Comparison of ENCODE assay signal across 16 cellular contexts in the genomic region with DNA sequence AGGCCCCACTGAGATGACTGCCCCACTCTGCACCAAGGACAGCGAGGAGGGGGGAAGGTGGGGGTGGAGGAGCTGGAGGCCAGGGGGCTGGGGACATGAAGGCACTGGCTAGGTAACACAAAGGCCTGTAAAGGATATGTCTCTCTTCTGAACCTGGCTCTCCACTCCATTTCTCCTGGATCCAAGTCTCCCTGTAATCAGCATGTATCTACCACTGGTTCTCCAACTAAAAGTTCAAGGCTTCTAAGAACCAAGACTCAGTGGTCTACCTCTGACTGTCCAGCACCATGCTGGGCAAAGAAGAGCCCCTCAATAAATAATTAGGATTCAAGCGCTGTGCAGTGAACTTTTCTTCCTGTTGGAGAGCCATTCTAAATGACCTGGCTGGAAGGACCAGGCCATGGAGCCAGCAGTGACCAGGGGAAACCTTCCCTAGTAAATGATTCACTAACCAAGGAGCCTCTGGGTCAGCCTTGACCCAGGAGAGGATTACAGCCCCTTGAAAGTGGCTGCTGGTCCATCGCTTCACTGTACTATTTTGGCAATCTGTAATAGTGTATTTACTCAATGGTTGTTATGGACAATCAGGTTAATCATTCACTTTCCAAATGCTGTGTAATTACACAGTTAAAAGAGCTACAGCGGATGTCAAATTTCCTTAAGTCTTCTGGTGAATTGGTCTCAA.
DNase-seq lines count a peak whose midpoint lies in the region; ATAC-seq, FAIRE-seq and TF ChIP-seq lines count a peak whose summit lies in the region.
"Had no signal": no experiment of that assay in that cellular context is flagged by ENCODE, and none has a peak within 500 bp of the region (broad histone marks: within the 10 kb centered on the region; RNA-seq: fewer than 3 reads in every experiment).

No MANE protein-coding gene starts in this region.

- no peaks in the 10 kb centered on the region for H3K27me3 ChIP-seq in SU-DHL-6 (ENCODE audit: low read length)
- H3K27me3 ChIP-seq in keratinocyte (ENCODE audit: control insufficient read depth, extremely low read depth, insufficient read depth, low read length), result no peaks in the 10 kb centered on the region
- no peaks in the 10 kb centered on the region for H3K27me3 ChIP-seq in rectal smooth muscle tissue (ENCODE audit: control insufficient read depth, insufficient read depth, low read length)
- H3K27me3 ChIP-seq in trophoblast cell (ENCODE audit: insufficient read depth, low read length), result no peaks in the 10 kb centered on the region
- H3K27me3 ChIP-seq: thyroid gland had no signal

- no peak overlapping the region for H2BK12ac ChIP-seq in trophoblast cell (ENCODE audit: low read length)

- no peak overlapping the region for H2AK5ac ChIP-seq in trophoblast cell (ENCODE audit: low read length)

- no peak overlapping the region for H3K4ac ChIP-seq in trophoblast cell (ENCODE audit: low read depth, low read length)

- H3K27ac ChIP-seq in SU-DHL-6 (ENCODE audit: low read depth, low read length), result peak overlapping the region; percentile 2; the same call in 1 of the 2 replicates
- peak overlapping the region; percentile 86 for H3K27ac ChIP-seq in keratinocyte (ENCODE audit: control insufficient read depth, insufficient read depth, low read length)
- H3K27ac ChIP-seq in rectal smooth muscle tissue (ENCODE audit: low read depth, low read length), result no peak overlapping the region
- no peak overlapping the region for H3K27ac ChIP-seq in trophoblast cell (ENCODE audit: low read depth, low read length)
- H3K27ac ChIP-seq: thyroid gland, WERI-Rb-1 had no signal

- peaks cover 16% of the 10 kb centered on the region for H3K36me3 ChIP-seq in SU-DHL-6 (ENCODE audit: low read length)
- H3K36me3 ChIP-seq in keratinocyte (ENCODE audit: control insufficient read depth in 2 of 2, extremely low read depth in 1 of 2, insufficient read depth in 2 of 2, low read length in 2 of 2), result peaks cover 0 to 1% of the 10 kb centered on the region in 2 experiments
- no peaks in the 10 kb centered on the region for H3K36me3 ChIP-seq in rectal smooth muscle tissue (ENCODE audit: control insufficient read depth, insufficient read depth, low read length)
- H3K36me3 ChIP-seq in trophoblast cell (ENCODE audit: control insufficient read depth in 1 of 2, insufficient read depth in 2 of 2, low read length in 2 of 2), result no peaks in the 10 kb centered on the region
- H3K36me3 ChIP-seq: thyroid gland had no signal

- H4K20me1 ChIP-seq in SU-DHL-6 (ENCODE audit: low read depth, low read length) (no peaks in the 10 kb centered on the region; the same call in 1 of the 2 replicates), keratinocyte (ENCODE audit: control insufficient read depth, extremely low read depth, insufficient read depth, low read length) (no peaks in the 10 kb centered on the region)

- no peak overlapping the region for H3K23ac ChIP-seq in trophoblast cell (ENCODE audit: low read length)

- H3K4me3 ChIP-seq in SU-DHL-6 (ENCODE audit: insufficient read depth, low read length, poor library complexity, severe bottlenecking) (no peak overlapping the region), keratinocyte (ENCODE audit: control insufficient read depth in 2 of 3, extremely low read depth in 1 of 3, insufficient read depth in 2 of 3, low read depth in 1 of 3, low read length in 3 of 3) (no peak overlapping the region), rectal smooth muscle tissue (ENCODE audit: low read length) (peak overlapping the region; percentile 11), trophoblast cell (ENCODE audit: low read depth, low read length) (no peak overlapping the region)
- H3K4me3 ChIP-seq: thyroid gland had no signal

- no CpG with 5 or more reads among the region's 4 CpGs for WGBS in trophoblast cell (ENCODE audit: extremely low coverage, insufficient coverage, insufficient read length)

- TF ChIP-seq CTCF in SU-DHL-6 (IDR thresholded peaks at IDR 0.05; ENCODE audit: insufficient read depth, low read length, poor library complexity, severe bottlenecking) (no peak), keratinocyte (optimal IDR thresholded peaks at IDR 0.05 in 1 of 3, IDR thresholded peaks at IDR 0.05 in 1 of 3, conservative IDR thresholded peaks at IDR 0.05 in 1 of 3; ENCODE audit: extremely low read depth in 1 of 3, insufficient read depth in 2 of 3, low read length in 3 of 3) (peak in 1 of 3 experiments; percentile 16)

- no peaks in the 10 kb centered on the region for H3K9me3 ChIP-seq in SU-DHL-6 (ENCODE audit: insufficient read depth, low read length)
- H3K9me3 ChIP-seq in keratinocyte (ENCODE audit: control insufficient read depth, low read depth, low read length), result no peaks in the 10 kb centered on the region
- H3K9me3 ChIP-seq in trophoblast cell (ENCODE audit: insufficient read depth, low read depth, low read length), result no peaks in the 10 kb centered on the region
- H3K9me3 ChIP-seq: thyroid gland had no signal

- H3K79me2 ChIP-seq in SU-DHL-6 (ENCODE audit: insufficient read depth, low read length) (peaks cover 94% of the 10 kb centered on the region), keratinocyte (ENCODE audit: control insufficient read depth, insufficient read depth, low read length) (no peaks in the 10 kb centered on the region), trophoblast cell (ENCODE audit: control insufficient read depth, insufficient read depth, low read length, poor library complexity) (peaks cover 2% of the 10 kb centered on the region)

- peaks cover 15% of the 10 kb centered on the region for H3F3A ChIP-seq in SU-DHL-6 (ENCODE audit: insufficient read depth)

- H3K18ac ChIP-seq in trophoblast cell (ENCODE audit: low read length), result no peak overlapping the region

- H3K9ac ChIP-seq in SU-DHL-6 (ENCODE audit: low read length), result no peak overlapping the region
- H3K9ac ChIP-seq in keratinocyte (ENCODE audit: control insufficient read depth, extremely low read depth, insufficient read depth, low read length), result no peak overlapping the region
- H3K9ac ChIP-seq in rectal smooth muscle tissue (ENCODE audit: low read length), result no peak overlapping the region
- H3K9ac ChIP-seq in trophoblast cell (ENCODE audit: low read length), result no peak overlapping the region

- no peak overlapping the region for H4K12ac ChIP-seq in trophoblast cell (ENCODE audit: low read depth, low read length)

- DNase-seq in DMS53 treated with DMSO at 0.1 percent for 48 hours (lab: John Stamatoyannopoulos, UW; ENCODE audit: unreplicated experiment), result peak; percentile 89
- DNase-seq in keratinocyte (ENCODE audit: low read depth, low spot score), result no peak
- DNase-seq in ACHN, result no peak
- no peak for DNase-seq in trophoblast cell
- no peak for DNase-seq in GM12891 (ENCODE audit: insufficient read length, low spot score)
- DNase-seq: activated naive CD4-positive, alpha-beta T cell treated with anti-CD3 and anti-CD28 coated beads, Interleukin-2, amount 10 ng/mL, durations not matched to agents 7 days and 5 days; glutamatergic neuron; HFFc6; left cardiac atrium; MM.1S; NCI-H2171; thyroid gland; WERI-Rb-1 had no signal

- no peaks in the 10 kb centered on the region for H3K9me1 ChIP-seq in keratinocyte (ENCODE audit: control insufficient read depth, extremely low read depth, insufficient read depth, low read length)

- H4K8ac ChIP-seq in trophoblast cell (ENCODE audit: low read depth, low read length), result no peak overlapping the region

- in situ Hi-C loops in ACHN (cut with HindIII; ENCODE audit: low pct_ligation_motif_present, low pct_unique_long_range_greater_than_20kb, low sequenced_read_pairs), result no loop called here

- H2BK5ac ChIP-seq in trophoblast cell (ENCODE audit: low read depth, low read length, poor library complexity), result no peak overlapping the region

- no peak overlapping the region for H3K14ac ChIP-seq in trophoblast cell (ENCODE audit: low read length)

- no peak overlapping the region for H2AFZ ChIP-seq in SU-DHL-6 (ENCODE audit: low read depth, low read length, severe bottlenecking)
- H2AFZ ChIP-seq in keratinocyte (ENCODE audit: control insufficient read depth, low read length), result no peak overlapping the region
- no peak overlapping the region for H2AFZ ChIP-seq in trophoblast cell (ENCODE audit: insufficient read depth, low read length, poor library complexity)

- H3K4me2 ChIP-seq in SU-DHL-6 (ENCODE audit: low read depth, low read length, poor library complexity, severe bottlenecking) (no peak overlapping the region), keratinocyte (ENCODE audit: control insufficient read depth, extremely low read depth, insufficient read depth, low read depth, low read length) (peak overlapping the region; percentile 82), trophoblast cell (ENCODE audit: low read length) (no peak overlapping the region)

- H4K91ac ChIP-seq in trophoblast cell (ENCODE audit: low read depth, low read length), result no peak overlapping the region

- H3K4me1 ChIP-seq in keratinocyte (ENCODE audit: control insufficient read depth, extremely low read depth, insufficient read depth, low read length) (peaks cover 50% of the 10 kb centered on the region), rectal smooth muscle tissue (ENCODE audit: control insufficient read depth, insufficient read depth, low read length) (peaks cover 10% of the 10 kb centered on the region), trophoblast cell (ENCODE audit: control insufficient read depth in 1 of 2, insufficient read depth in 2 of 2, low read length in 2 of 2) (peaks cover 25 to 36% of the 10 kb centered on the region in 2 experiments)
- H3K4me1 ChIP-seq: thyroid gland had no signal

- dilution Hi-C loops in keratinocyte (cut with MboI; ENCODE audit: extremely low pct_ligation_motif_present, low sequenced_read_pairs), result no loop called here

- H3K79me1 ChIP-seq in trophoblast cell (ENCODE audit: low read length), result peaks cover 16% of the 10 kb centered on the region

- no peak for FAIRE-seq in keratinocyte (lab: Jason Lieb, UNC)
- FAIRE-seq in GM12891 (lab: Jason Lieb, UNC), result no peak

- ATAC-seq in HG03460 (IDR thresholded peaks at IDR 0.05; ENCODE audit: unreplicated experiment), result no peak
- ATAC-seq: left cardiac atrium had no signal

- no peaks in the 10 kb centered on the region for H3K9me2 ChIP-seq in SU-DHL-6 (replicated peaks; ENCODE audit: insufficient read depth, low read length)

- no peak for TF ChIP-seq POLR2A in GM12891 (IDR thresholded peaks at IDR 0.05; ENCODE audit: low read depth, low read length)

- H2BK120ac ChIP-seq in trophoblast cell (ENCODE audit: insufficient read depth, low read length, poor library complexity), result no peak overlapping the region

TF ChIP-seq in GM12891, 5 proteins besides CTCF, POLR2A, EP300 and RAD21:
- TF ChIP-seq POLR2AphosphoS5 (IDR thresholded peaks at IDR 0.05; ENCODE audit: low read depth, low read length) (no peak), PAX5 (IDR thresholded peaks at IDR 0.05; ENCODE audit: insufficient read depth, low read length, severe bottlenecking) (no peak), SPI1 (IDR thresholded peaks at IDR 0.05; ENCODE audit: low read depth, low read length) (no peak), POU2F2 (IDR thresholded peaks at IDR 0.05; ENCODE audit: low read depth, low read length) (no peak), TAF1 (IDR thresholded peaks at IDR 0.05; ENCODE audit: low read depth, low read length) (no peak)

Comparison
In these comparisons a context has a peak if more than half of its experiments do, and no peak if none do; other contexts are left out.
1. H3K27ac ChIP-seq: peak in SU-DHL-6 (single experiment) and keratinocyte (single experiment); none in rectal smooth muscle tissue (single experiment) and trophoblast cell (single experiment).